In genomic region chr1:113388621-113389355, GRCh38 we compare ENCODE assay signal across 1 cellular context.
TF ChIP-seq lines count a peak whose summit lies in the region.

No MANE protein-coding gene starts in this region.

TF ChIP-seq in K562, 482 proteins besides CTCF, POLR2A, EP300 and RAD21 (continued from another document and continues in another):
- TF ChIP-seq ZNF436 (CRISPR knock-in tag; IDR thresholded peaks at IDR 0.05) (no peak), DACH1 (IDR thresholded peaks at IDR 0.05; ENCODE audit: partially characterized antibody) (no peak), ZNF347 (CRISPR knock-in tag; IDR thresholded peaks at IDR 0.05; ENCODE audit: low read depth) (no peak), NCOA4 (IDR thresholded peaks at IDR 0.05; ENCODE audit: partially characterized antibody) (no peak), SPI1 (IDR thresholded peaks at IDR 0.05; ENCODE audit: borderline replicate concordance, low read depth, low read length) (no peak), CSDE1 (IDR thresholded peaks at IDR 0.05) (no peak), ZFP30 (CRISPR knock-in tag; IDR thresholded peaks at IDR 0.05; ENCODE audit: borderline replicate concordance) (no peak), SLC30A9 (CRISPR knock-in tag; IDR thresholded peaks at IDR 0.05) (no peak), RFX5 (IDR thresholded peaks at IDR 0.05; ENCODE audit: low read depth, low read length) (no peak), TFAM (CRISPR knock-in tag; conservative IDR thresholded peaks at IDR 0.05) (no peak), IFI16 (CRISPR knock-in tag; IDR thresholded peaks at IDR 0.05) (no peak), HSF4 (CRISPR knock-in tag; IDR thresholded peaks at IDR 0.05; ENCODE audit: borderline replicate concordance) (no peak), PHF21A (IDR thresholded peaks at IDR 0.05; ENCODE audit: borderline replicate concordance, low read depth) (no peak), SAFB2 (IDR thresholded peaks at IDR 0.05; ENCODE audit: borderline replicate concordance, low read depth, low read length, severe bottlenecking) (no peak), MBD1 (CRISPR knock-in tag; IDR thresholded peaks at IDR 0.05) (no peak), ZNF589 (CRISPR knock-in tag; IDR thresholded peaks at IDR 0.05; ENCODE audit: low read depth) (no peak), SRSF9 (IDR thresholded peaks at IDR 0.05; ENCODE audit: borderline replicate concordance, low read depth, low read length) (no peak), RBM14 (IDR thresholded peaks at IDR 0.05; ENCODE audit: borderline replicate concordance, insufficient read depth, low read depth, low read length) (no peak), HIVEP1 (CRISPR knock-in tag; IDR thresholded peaks at IDR 0.05) (no peak), ADNP (tag; IDR thresholded peaks at IDR 0.05) (no peak), XRCC4 (IDR thresholded peaks at IDR 0.05; ENCODE audit: extremely low read depth, insufficient read depth, insufficient read length) (no peak), POLR2H (tag; IDR thresholded peaks at IDR 0.05; ENCODE audit: low read depth) (no peak), TAL1 (IDR thresholded peaks at IDR 0.05) (peak; percentile 83), MEIS2 (IDR thresholded peaks at IDR 0.05; ENCODE audit: partially characterized antibody) (peak; percentile 11), HOMEZ (CRISPR knock-in tag; IDR thresholded peaks at IDR 0.05) (no peak), KDM5B (IDR thresholded peaks at IDR 0.05; ENCODE audit: insufficient replicate concordance, low read depth, low read length) (no peak), NFRKB (IDR thresholded peaks at IDR 0.05; ENCODE audit: low read depth) (no peak), ZBED1 (IDR thresholded peaks at IDR 0.05) (no peak), ZNF785 (CRISPR knock-in tag; IDR thresholded peaks at IDR 0.05) (no peak), ZNF232 (CRISPR knock-in tag; IDR thresholded peaks at IDR 0.05) (no peak), MTA2 (IDR thresholded peaks at IDR 0.05; ENCODE audit: low read depth) (peak; percentile 55; the same call in 1 of the 2 replicates), CGGBP1 (CRISPR knock-in tag; IDR thresholded peaks at IDR 0.05) (no peak), NCOA1 (IDR thresholded peaks at IDR 0.05; ENCODE audit: low read depth) (no peak), PREB (CRISPR knock-in tag; IDR thresholded peaks at IDR 0.05) (no peak), HNRNPUL1 (IDR thresholded peaks at IDR 0.05; ENCODE audit: low read length) (no peak), FOXJ2 (tag; IDR thresholded peaks at IDR 0.05) (no peak), NBN (IDR thresholded peaks at IDR 0.05; ENCODE audit: low read depth) (no peak)
- TF ChIP-seq, protein P1, sequence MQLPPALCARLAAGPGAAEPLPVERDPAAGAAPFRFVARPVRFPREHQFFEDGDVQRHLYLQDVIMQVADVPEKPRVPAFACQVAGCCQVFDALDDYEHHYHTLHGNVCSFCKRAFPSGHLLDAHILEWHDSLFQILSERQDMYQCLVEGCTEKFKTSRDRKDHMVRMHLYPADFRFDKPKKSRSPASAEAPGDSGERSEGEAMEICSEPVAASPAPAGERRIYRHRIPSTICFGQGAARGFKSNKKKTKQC (CRISPR knock-in tag; IDR thresholded peaks at IDR 0.05) = no peak
- TF ChIP-seq, protein P2, sequence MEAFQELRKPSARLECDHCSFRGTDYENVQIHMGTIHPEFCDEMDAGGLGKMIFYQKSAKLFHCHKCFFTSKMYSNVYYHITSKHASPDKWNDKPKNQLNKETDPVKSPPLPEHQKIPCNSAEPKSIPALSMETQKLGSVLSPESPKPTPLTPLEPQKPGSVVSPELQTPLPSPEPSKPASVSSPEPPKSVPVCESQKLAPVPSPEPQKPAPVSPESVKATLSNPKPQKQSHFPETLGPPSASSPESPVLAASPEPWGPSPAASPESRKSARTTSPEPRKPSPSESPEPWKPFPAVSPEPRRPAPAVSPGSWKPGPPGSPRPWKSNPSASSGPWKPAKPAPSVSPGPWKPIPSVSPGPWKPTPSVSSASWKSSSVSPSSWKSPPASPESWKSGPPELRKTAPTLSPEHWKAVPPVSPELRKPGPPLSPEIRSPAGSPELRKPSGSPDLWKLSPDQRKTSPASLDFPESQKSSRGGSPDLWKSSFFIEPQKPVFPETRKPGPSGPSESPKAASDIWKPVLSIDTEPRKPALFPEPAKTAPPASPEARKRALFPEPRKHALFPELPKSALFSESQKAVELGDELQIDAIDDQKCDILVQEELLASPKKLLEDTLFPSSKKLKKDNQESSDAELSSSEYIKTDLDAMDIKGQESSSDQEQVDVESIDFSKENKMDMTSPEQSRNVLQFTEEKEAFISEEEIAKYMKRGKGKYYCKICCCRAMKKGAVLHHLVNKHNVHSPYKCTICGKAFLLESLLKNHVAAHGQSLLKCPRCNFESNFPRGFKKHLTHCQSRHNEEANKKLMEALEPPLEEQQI (IDR thresholded peaks at IDR 0.05) = no peak
- TF ChIP-seq, protein P3, sequence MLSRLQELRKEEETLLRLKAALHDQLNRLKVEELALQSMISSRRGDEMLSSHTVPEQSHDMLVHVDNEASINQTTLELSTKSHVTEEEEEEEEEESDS (CRISPR knock-in tag; IDR thresholded peaks at IDR 0.05) = no peak
- TF ChIP-seq, protein P4, sequence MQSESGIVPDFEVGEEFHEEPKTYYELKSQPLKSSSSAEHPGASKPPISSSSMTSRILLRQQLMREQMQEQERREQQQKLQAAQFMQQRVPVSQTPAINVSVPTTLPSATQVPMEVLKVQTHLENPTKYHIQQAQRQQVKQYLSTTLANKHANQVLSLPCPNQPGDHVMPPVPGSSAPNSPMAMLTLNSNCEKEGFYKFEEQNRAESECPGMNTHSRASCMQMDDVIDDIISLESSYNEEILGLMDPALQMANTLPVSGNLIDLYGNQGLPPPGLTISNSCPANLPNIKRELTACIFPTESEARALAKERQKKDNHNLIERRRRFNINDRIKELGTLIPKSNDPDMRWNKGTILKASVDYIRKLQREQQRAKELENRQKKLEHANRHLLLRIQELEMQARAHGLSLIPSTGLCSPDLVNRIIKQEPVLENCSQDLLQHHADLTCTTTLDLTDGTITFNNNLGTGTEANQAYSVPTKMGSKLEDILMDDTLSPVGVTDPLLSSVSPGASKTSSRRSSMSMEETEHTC (IDR thresholded peaks at IDR 0.05) = no peak
- TF ChIP-seq, protein P5, sequence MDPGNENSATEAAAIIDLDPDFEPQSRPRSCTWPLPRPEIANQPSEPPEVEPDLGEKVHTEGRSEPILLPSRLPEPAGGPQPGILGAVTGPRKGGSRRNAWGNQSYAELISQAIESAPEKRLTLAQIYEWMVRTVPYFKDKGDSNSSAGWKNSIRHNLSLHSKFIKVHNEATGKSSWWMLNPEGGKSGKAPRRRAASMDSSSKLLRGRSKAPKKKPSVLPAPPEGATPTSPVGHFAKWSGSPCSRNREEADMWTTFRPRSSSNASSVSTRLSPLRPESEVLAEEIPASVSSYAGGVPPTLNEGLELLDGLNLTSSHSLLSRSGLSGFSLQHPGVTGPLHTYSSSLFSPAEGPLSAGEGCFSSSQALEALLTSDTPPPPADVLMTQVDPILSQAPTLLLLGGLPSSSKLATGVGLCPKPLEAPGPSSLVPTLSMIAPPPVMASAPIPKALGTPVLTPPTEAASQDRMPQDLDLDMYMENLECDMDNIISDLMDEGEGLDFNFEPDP (CRISPR knock-in tag; IDR thresholded peaks at IDR 0.05) = no peak; the same call in 1 of the 2 replicates
- TF ChIP-seq, protein P6, sequence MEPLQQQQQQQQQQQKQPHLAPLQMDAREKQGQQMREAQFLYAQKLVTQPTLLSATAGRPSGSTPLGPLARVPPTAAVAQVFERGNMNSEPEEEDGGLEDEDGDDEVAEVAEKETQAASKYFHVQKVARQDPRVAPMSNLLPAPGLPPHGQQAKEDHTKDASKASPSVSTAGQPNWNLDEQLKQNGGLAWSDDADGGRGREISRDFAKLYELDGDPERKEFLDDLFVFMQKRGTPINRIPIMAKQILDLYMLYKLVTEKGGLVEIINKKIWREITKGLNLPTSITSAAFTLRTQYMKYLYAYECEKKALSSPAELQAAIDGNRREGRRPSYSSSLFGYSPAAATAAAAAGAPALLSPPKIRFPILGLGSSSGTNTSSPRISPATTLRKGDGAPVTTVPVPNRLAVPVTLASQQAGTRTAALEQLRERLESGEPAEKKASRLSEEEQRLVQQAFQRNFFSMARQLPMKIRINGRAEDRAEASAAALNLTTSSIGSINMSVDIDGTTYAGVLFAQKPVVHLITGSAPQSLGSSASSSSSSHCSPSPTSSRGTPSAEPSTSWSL (CRISPR knock-in tag; IDR thresholded peaks at IDR 0.05; ENCODE audit: borderline replicate concordance) = no peak
- TF ChIP-seq, protein P7, sequence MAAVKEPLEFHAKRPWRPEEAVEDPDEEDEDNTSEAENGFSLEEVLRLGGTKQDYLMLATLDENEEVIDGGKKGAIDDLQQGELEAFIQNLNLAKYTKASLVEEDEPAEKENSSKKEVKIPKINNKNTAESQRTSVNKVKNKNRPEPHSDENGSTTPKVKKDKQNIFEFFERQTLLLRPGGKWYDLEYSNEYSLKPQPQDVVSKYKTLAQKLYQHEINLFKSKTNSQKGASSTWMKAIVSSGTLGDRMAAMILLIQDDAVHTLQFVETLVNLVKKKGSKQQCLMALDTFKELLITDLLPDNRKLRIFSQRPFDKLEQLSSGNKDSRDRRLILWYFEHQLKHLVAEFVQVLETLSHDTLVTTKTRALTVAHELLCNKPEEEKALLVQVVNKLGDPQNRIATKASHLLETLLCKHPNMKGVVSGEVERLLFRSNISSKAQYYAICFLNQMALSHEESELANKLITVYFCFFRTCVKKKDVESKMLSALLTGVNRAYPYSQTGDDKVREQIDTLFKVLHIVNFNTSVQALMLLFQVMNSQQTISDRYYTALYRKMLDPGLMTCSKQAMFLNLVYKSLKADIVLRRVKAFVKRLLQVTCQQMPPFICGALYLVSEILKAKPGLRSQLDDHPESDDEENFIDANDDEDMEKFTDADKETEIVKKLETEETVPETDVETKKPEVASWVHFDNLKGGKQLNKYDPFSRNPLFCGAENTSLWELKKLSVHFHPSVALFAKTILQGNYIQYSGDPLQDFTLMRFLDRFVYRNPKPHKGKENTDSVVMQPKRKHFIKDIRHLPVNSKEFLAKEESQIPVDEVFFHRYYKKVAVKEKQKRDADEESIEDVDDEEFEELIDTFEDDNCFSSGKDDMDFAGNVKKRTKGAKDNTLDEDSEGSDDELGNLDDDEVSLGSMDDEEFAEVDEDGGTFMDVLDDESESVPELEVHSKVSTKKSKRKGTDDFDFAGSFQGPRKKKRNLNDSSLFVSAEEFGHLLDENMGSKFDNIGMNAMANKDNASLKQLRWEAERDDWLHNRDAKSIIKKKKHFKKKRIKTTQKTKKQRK (IDR thresholded peaks at IDR 0.05; ENCODE audit: borderline replicate concordance, low read depth, low read length) = no peak
- TF ChIP-seq, protein P8, sequence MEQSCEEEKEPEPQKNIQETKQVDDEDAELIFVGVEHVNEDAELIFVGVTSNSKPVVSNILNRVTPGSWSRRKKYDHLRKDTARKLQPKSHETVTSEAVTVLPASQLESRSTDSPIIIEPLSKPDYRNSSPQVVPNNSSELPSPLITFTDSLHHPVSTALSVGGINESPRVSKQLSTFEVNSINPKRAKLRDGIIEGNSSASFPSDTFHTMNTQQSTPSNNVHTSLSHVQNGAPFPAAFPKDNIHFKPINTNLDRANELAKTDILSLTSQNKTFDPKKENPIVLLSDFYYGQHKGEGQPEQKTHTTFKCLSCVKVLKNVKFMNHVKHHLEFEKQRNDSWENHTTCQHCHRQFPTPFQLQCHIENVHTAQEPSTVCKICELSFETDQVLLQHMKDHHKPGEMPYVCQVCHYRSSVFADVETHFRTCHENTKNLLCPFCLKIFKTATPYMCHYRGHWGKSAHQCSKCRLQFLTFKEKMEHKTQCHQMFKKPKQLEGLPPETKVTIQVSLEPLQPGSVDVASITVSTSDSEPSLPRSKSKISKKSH (CRISPR knock-in tag; IDR thresholded peaks at IDR 0.05) = no peak
